In genomic region chr1:229270547-229271447, GRCh38 we compare ENCODE assay signal across 8 cellular contexts. TPM values are rescaled to one million over a fixed set of nuclear protein-coding genes. Genes with fewer than 3 reads are reported as not detected.
DNase-seq lines count a peak whose midpoint lies in the region; FAIRE-seq and TF ChIP-seq lines count a peak whose summit lies in the region.

Gene RAB4A (plus strand): TSS chr1:229271111. CDS start chr1:229271340, 229 bp downstream.

- POLR2A ChIA-PET in HEK293T (lab: Yijun Ruan, JAX) = interaction anchor here (1.0 to 1.5 kb wide), 4 partner anchors 12 to 238 kb away, joined by 3 to 6 read pairs (median 4); partner anchors contain the start of gene NUP133

- CTCF ChIA-PET in HEK293T (lab: Yijun Ruan, JAX) = no interaction called here

- TF ChIP-seq POLR2A in NB4 (IDR thresholded peaks at IDR 0.05; ENCODE audit: extremely low read depth, insufficient read length) = peak; percentile 62

- H3K4me3 ChIP-seq in GM06990 (replicated peaks; ENCODE audit: low read depth, low read length) (peak within 1 kb of the TSS; percentile 79), NB4 (ENCODE audit: low read depth, low read length) (peak within 1 kb of the TSS; percentile 79), right atrium auricular region (peak within 1 kb of the TSS; percentile 58 to 69)

- H3K27me3 ChIP-seq in GM06990 (replicated peaks; ENCODE audit: control insufficient read depth, insufficient read depth, low read length) (no peaks in the 10 kb centered on the region), right atrium auricular region (no peaks in the 10 kb centered on the region)

- DNase-seq in GM06990 (ENCODE audit: extremely low read depth, insufficient read length) (peak; percentile 92), HEK293T (ENCODE audit: extremely low spot score) (peak; percentile 99), NB4 (ENCODE audit: low read depth) (peak; percentile 89), T-helper 2 cell (peak; percentile 45 to 90 (median 64)), anterior cingulate cortex (lab: John Stamatoyannopoulos, UW) (peak in 57 of 58 donors; percentile 23 to 88 (median 76)), right atrium auricular region (ENCODE audit: low spot score) (peak; percentile 80), putamen (ENCODE audit: low spot score) (peak; percentile 88), urothelium cell line (ENCODE audit: low spot score) (peak; percentile 92)

- TF ChIP-seq CTCF in GM06990 (IDR thresholded peaks at IDR 0.05; ENCODE audit: insufficient read depth, low read length, poor library complexity, severe bottlenecking) (no peak), NB4 (IDR thresholded peaks at IDR 0.05; ENCODE audit: low read depth, low read length) (no peak), right atrium auricular region (IDR thresholded peaks at IDR 0.05) (no peak)

- no peak for FAIRE-seq in urothelium cell line (lab: Jason Lieb, UNC)

- H3K4me1 ChIP-seq in right atrium auricular region = peaks cover 0 to 34% of the 10 kb centered on the region in 2 donors

- no peaks in the 10 kb centered on the region for H3K9me3 ChIP-seq in right atrium auricular region

- H3K36me3 ChIP-seq in GM06990 (ENCODE audit: control insufficient read depth, insufficient read depth, low read length) (no peaks in the 10 kb centered on the region), right atrium auricular region (no peaks in the 10 kb centered on the region)

- H3K27ac ChIP-seq in right atrium auricular region = peak within 1 kb of the TSS; percentile 73 to 78

TF ChIP-seq in HEK293T, 16 proteins besides CTCF, POLR2A, EP300 and RAD21:
- TF ChIP-seq SUZ12 (IDR thresholded peaks at IDR 0.05) (no peak), ZNF384 (IDR thresholded peaks at IDR 0.05) (no peak), ARNT (IDR thresholded peaks at IDR 0.05) (no peak), SP1 (IDR thresholded peaks at IDR 0.05) (no peak), TARDBP (IDR thresholded peaks at IDR 0.05) (no peak), NFRKB (IDR thresholded peaks at IDR 0.05) (no peak), PKNOX1 (IDR thresholded peaks at IDR 0.05) (no peak), FOXK2 (IDR thresholded peaks at IDR 0.05) (no peak), ELF4 (IDR thresholded peaks at IDR 0.05) (no peak), HDGF (IDR thresholded peaks at IDR 0.05; ENCODE audit: borderline replicate concordance) (no peak; the same call in 1 of the 2 replicates), FOXM1 (IDR thresholded peaks at IDR 0.05; ENCODE audit: borderline replicate concordance) (peak; percentile 78), L3MBTL2 (conservative IDR thresholded peaks at IDR 0.05) (peak; percentile 99), LEF1 (IDR thresholded peaks at IDR 0.05; ENCODE audit: borderline replicate concordance) (no peak)

RNA-seq across cellular contexts. Expression of gene RAB4A, which starts in this region (rescaled TPM):
- total RNA-seq in right atrium auricular region = 10 to 100 TPM; 44.4 to 60.8 TPM

Comparison
In these comparisons a context has a peak if more than half of its experiments do, and no peak if none do; other contexts are left out.
1. Peak in every context shown above with its lines: DNase-seq, H3K4me3 ChIP-seq and H3K27ac ChIP-seq.